11 cellular contexts compared by ENCODE assay signal in the genomic region with DNA sequence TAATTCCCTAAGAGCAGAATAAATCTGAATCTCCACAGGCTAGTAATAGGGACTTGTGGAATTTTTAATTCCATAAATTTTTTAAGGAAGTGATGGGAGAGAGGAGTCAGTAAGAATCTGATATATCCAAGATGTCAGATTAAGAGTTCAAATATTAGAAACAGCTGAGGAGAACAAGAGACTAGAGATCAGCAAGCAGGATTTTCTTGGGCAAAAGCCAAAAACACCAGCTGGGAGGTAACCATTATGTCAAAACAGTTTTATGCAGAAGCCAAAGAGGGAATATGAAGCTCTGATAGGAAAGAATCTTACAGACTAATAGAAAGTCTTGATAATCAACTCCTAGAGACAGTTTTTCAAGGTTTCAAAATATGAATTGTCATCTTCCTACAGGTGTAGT.
DNase-seq lines count a peak whose midpoint lies in the region; ATAC-seq and TF ChIP-seq lines count a peak whose summit lies in the region.
"Had no signal": no experiment of that assay in that cellular context is flagged by ENCODE, and none has a peak within 500 bp of the region (broad histone marks: within the 10 kb centered on the region; RNA-seq: fewer than 3 reads in every experiment).

No MANE protein-coding gene starts in this region.

- no peaks in the 10 kb centered on the region for H3K9me3 ChIP-seq in sigmoid colon
- H3K9me3 ChIP-seq: mucosa of descending colon had no signal

- TF ChIP-seq POLR2A in sigmoid colon (IDR thresholded peaks at IDR 0.05) = no peak

- no peak for TF ChIP-seq EP300 in sigmoid colon (IDR thresholded peaks at IDR 0.05)

- CTCF ChIA-PET in RWPE1 (lab: Yijun Ruan, JAX) = interaction anchor here (0.6 to 0.7 kb wide), 2 partner anchors 38 to 41 kb away, joined by 3 to 6 read pairs; no protein-coding TSS in a partner anchor

- DNase-seq in DMS53 (lab: John Stamatoyannopoulos, UW) (peak; percentile 54), DMS53 treated with DMSO at 0.1 percent for 48 hours (lab: John Stamatoyannopoulos, UW; ENCODE audit: unreplicated experiment) (no peak), NCI-H2227 treated with DMSO at 0.1 percent for 48 hours (lab: John Stamatoyannopoulos, UW) (peak; percentile 28), cerebellar cortex (ENCODE audit: low spot score) (peak; percentile 42), sigmoid colon (peak; percentile 81), RWPE1 (ENCODE audit: low spot score) (no peak), ACHN (no peak)
- DNase-seq: stimulated activated CD4-positive, alpha-beta T cell treated with anti-CD3 and anti-CD28 coated beads, Interleukin-4, amount 100 ng/mL, for 24 hours had no signal

- peaks cover 0 to 12% (median 10%) of the 10 kb centered on the region in 4 donors for H3K4me1 ChIP-seq in sigmoid colon

- POLR2A ChIA-PET in RWPE1 (lab: Yijun Ruan, JAX; ENCODE audit: low non-redundant PET) = no interaction called here

- H3K4me3 ChIP-seq in sigmoid colon = no peak overlapping the region
- H3K4me3 ChIP-seq: mucosa of descending colon had no signal

- H3K36me3 ChIP-seq in sigmoid colon = no peaks in the 10 kb centered on the region

- H3K27ac ChIP-seq in sigmoid colon (peak overlapping the region in 2 of 4 donors; percentile 3 to 15), RWPE1 (no peak overlapping the region)
- H3K27ac ChIP-seq: 22Rv1 had no signal

- intact Hi-C loops in sigmoid colon (cut with DNase I) = no loop called here

- TF ChIP-seq CTCF in sigmoid colon (IDR thresholded peaks at IDR 0.05) (no peak), RWPE1 (conservative IDR thresholded peaks at IDR 0.05; ENCODE audit: low read depth) (no peak)

- no peaks in the 10 kb centered on the region for H3K27me3 ChIP-seq in sigmoid colon

- ATAC-seq in GM21526 (IDR thresholded peaks at IDR 0.05; ENCODE audit: low FRiP score, unreplicated experiment) = no peak
- ATAC-seq: mucosa of descending colon had no signal

- in situ Hi-C loops in ACHN (cut with HindIII; ENCODE audit: low pct_ligation_motif_present, low pct_unique_long_range_greater_than_20kb, low sequenced_read_pairs) = no loop called here

Comparison
In these comparisons a context has a peak if more than half of its experiments do, and no peak if none do; other contexts are left out.
1. DNase-seq: peak in DMS53 (single experiment), NCI-H2227 treated with DMSO at 0.1 percent for 48 hours (single experiment), cerebellar cortex (single experiment) and sigmoid colon (single experiment); none in DMS53 treated with DMSO at 0.1 percent for 48 hours (single experiment), RWPE1 (single experiment) and ACHN (single experiment).